ENCODE assay signal across 24 cellular contexts in genomic region chr7:42055171-42055570, GRCh38.
A peak's percentile ranks its signal among the peaks of the same experiment; 100 is the strongest.
DNase-seq lines count a peak whose midpoint lies in the region; ATAC-seq, FAIRE-seq and TF ChIP-seq lines count a peak whose summit lies in the region.
"Had no signal": no experiment of that assay in that cellular context is flagged by ENCODE, and none has a peak within 500 bp of the region (broad histone marks: within the 10 kb centered on the region; RNA-seq: fewer than 3 reads in every experiment).

No MANE protein-coding gene starts in this region.

- H2AFZ ChIP-seq in K562 (ENCODE audit: low read depth, low read length), result no peak overlapping the region

- no peaks in the 10 kb centered on the region for H3K27me3 Mint-ChIP-seq in neural crest cell (ENCODE audit: low read depth)
- no peaks in the 10 kb centered on the region for H3K27me3 Mint-ChIP-seq in activated T-helper 2 cell treated with anti-CD3 and anti-CD28 coated beads, Interferon-gamma antibody, Interleukin-2, Interleukin-4, amounts not matched to agents 10 μg/mL and 5 μg/mL and 100 μg/mL, durations not matched to agents 14 hours and 24 hours and 36 hours (ENCODE audit: low read depth)
- H3K27me3 Mint-ChIP-seq in naive thymus-derived CD8-positive, alpha-beta T cell, result peaks cover 0 to 19% (median 0%) of the 10 kb centered on the region in 5 donors

- H3K4me1 ChIP-seq in K562 (replicated peaks in 1 of 2; ENCODE audit: control insufficient read depth in 2 of 2, insufficient read depth in 2 of 2, low read length in 2 of 2), result no peaks in the 10 kb centered on the region

- POLR2A ChIA-PET in K562 (lab: Yijun Ruan, JAX), result no interaction called here
- POLR2A ChIA-PET in naive thymus-derived CD8-positive, alpha-beta T cell (lab: Charles Lee), result no interaction called here

- no peak for ATAC-seq in K562
- no peak for ATAC-seq in HG03135 (IDR thresholded peaks at IDR 0.05; ENCODE audit: unreplicated experiment)
- ATAC-seq in naive thymus-derived CD8-positive, alpha-beta T cell, result no peak

- no peaks in the 10 kb centered on the region for H3K9me3 ChIP-seq in K562 (replicated peaks; ENCODE audit: control insufficient read depth, insufficient read depth, low read depth, low read length)

- H3K9ac ChIP-seq in K562 (ENCODE audit: insufficient read depth in 1 of 2, low read depth in 2 of 2, low read length in 2 of 2), result no peak overlapping the region

- no peaks in the 10 kb centered on the region; the same call in 1 of the 2 replicates for H4K20me1 ChIP-seq in K562 (replicated peaks; ENCODE audit: control insufficient read depth, insufficient read depth, low read length)

- TF ChIP-seq RAD21 in K562 (CRISPR knock-in tag; conservative IDR thresholded peaks at IDR 0.05 in 1 of 2, IDR thresholded peaks at IDR 0.05 in 1 of 2), result no peak

- peak overlapping the region; percentile 50 for H3K27ac Mint-ChIP-seq in neural crest cell (ENCODE audit: unreplicated experiment)
- H3K27ac Mint-ChIP-seq in activated T-helper 2 cell treated with anti-CD3 and anti-CD28 coated beads, Interferon-gamma antibody, Interleukin-2, Interleukin-4, amounts not matched to agents 10 μg/mL and 5 μg/mL and 100 μg/mL, durations not matched to agents 14 hours and 24 hours and 36 hours, result no peak overlapping the region
- no peak overlapping the region for H3K27ac Mint-ChIP-seq in naive thymus-derived CD8-positive, alpha-beta T cell
- H3K27ac Mint-ChIP-seq: CD8-positive, alpha-beta memory T cell had no signal

- BruUV-seq in K562 (replicated peaks; lab: Mats Ljungman, UMichigan), result no TSS peak

- WGBS in K562 (ENCODE audit: insufficient coverage, low coverage, missing lambda C conversion rate), result 0% methylated on average over 5 of the region's 5 CpGs

- H3K36me3 ChIP-seq in K562 (ENCODE audit: control insufficient read depth, insufficient read depth, low read length), result no peaks in the 10 kb centered on the region

- in situ Hi-C loops in K562 (cut with MboI), result no loop called here

- H3K4me2 ChIP-seq in K562 (ENCODE audit: insufficient read depth, low read length), result no peak overlapping the region

- intact Hi-C loops in K562 (cut with micrococcal nuclease), result no loop called here
- intact Hi-C loops in activated T-helper 2 cell treated with anti-CD3 and anti-CD28 coated beads, Interferon-gamma antibody, Interleukin-2, Interleukin-4, amounts not matched to agents 10 μg/mL and 5 μg/mL and 100 μg/mL, durations not matched to agents 14 hours and 24 hours and 36 hours (cut with micrococcal nuclease), result no loop called here

- H3K79me2 ChIP-seq in K562 (ENCODE audit: control insufficient read depth, insufficient read depth, low read length), result no peaks in the 10 kb centered on the region

- H3K9me1 ChIP-seq in K562 (ENCODE audit: control insufficient read depth, insufficient read depth, low read length), result no peaks in the 10 kb centered on the region

- H3K27ac ChIP-seq in K562 (ENCODE audit: extremely low read depth, low read depth, low read length), result no peak overlapping the region
- H3K27ac ChIP-seq: C4-2B, SK-N-MC had no signal

- H3K4me1 Mint-ChIP-seq in neural crest cell, result peaks cover 29% of the 10 kb centered on the region
- H3K4me1 Mint-ChIP-seq in activated T-helper 2 cell treated with anti-CD3 and anti-CD28 coated beads, Interferon-gamma antibody, Interleukin-2, Interleukin-4, amounts not matched to agents 10 μg/mL and 5 μg/mL and 100 μg/mL, durations not matched to agents 14 hours and 24 hours and 36 hours (ENCODE audit: low read depth), result no peaks in the 10 kb centered on the region
- H3K4me1 Mint-ChIP-seq in naive thymus-derived CD8-positive, alpha-beta T cell, result no peaks in the 10 kb centered on the region
- H3K4me1 Mint-ChIP-seq: CD8-positive, alpha-beta memory T cell had no signal

- no peak overlapping the region for H3K4me3 ChIP-seq in K562
- H3K4me3 ChIP-seq: SK-N-MC had no signal

- H3K4me3 Mint-ChIP-seq in neural crest cell, result peak overlapping the region; percentile 10
- no peak overlapping the region for H3K4me3 Mint-ChIP-seq in activated T-helper 2 cell treated with anti-CD3 and anti-CD28 coated beads, Interferon-gamma antibody, Interleukin-2, Interleukin-4, amounts not matched to agents 10 μg/mL and 5 μg/mL and 100 μg/mL, durations not matched to agents 14 hours and 24 hours and 36 hours (ENCODE audit: low read depth)
- H3K4me3 Mint-ChIP-seq in naive thymus-derived CD8-positive, alpha-beta T cell, result no peak overlapping the region
- H3K4me3 Mint-ChIP-seq: CD8-positive, alpha-beta memory T cell had no signal

- H3K9me3 Mint-ChIP-seq in neural crest cell, result peaks cover 6% of the 10 kb centered on the region
- no peaks in the 10 kb centered on the region for H3K9me3 Mint-ChIP-seq in activated T-helper 2 cell treated with anti-CD3 and anti-CD28 coated beads, Interferon-gamma antibody, Interleukin-2, Interleukin-4, amounts not matched to agents 10 μg/mL and 5 μg/mL and 100 μg/mL, durations not matched to agents 14 hours and 24 hours and 36 hours
- H3K9me3 Mint-ChIP-seq in naive thymus-derived CD8-positive, alpha-beta T cell, result peaks cover 0 to 3% (median 0%) of the 10 kb centered on the region in 9 donors

- peaks cover 32% of the 10 kb centered on the region for H3K36me3 Mint-ChIP-seq in neural crest cell (ENCODE audit: low read depth)
- no peaks in the 10 kb centered on the region for H3K36me3 Mint-ChIP-seq in activated T-helper 2 cell treated with anti-CD3 and anti-CD28 coated beads, Interferon-gamma antibody, Interleukin-2, Interleukin-4, amounts not matched to agents 10 μg/mL and 5 μg/mL and 100 μg/mL, durations not matched to agents 14 hours and 24 hours and 36 hours (ENCODE audit: low read depth)
- no peaks in the 10 kb centered on the region for H3K36me3 Mint-ChIP-seq in naive thymus-derived CD8-positive, alpha-beta T cell
- H3K36me3 Mint-ChIP-seq: CD8-positive, alpha-beta memory T cell had no signal

- no peak for FAIRE-seq in K562 (lab: Jason Lieb, UNC)
- FAIRE-seq: A204.1 had no signal

- no peak for TF ChIP-seq EP300 in K562 (IDR thresholded peaks at IDR 0.05; ENCODE audit: low read length)

- peak; percentile 17 for DNase-seq in HT1080 (ENCODE audit: low read depth)
- DNase-seq in RPMI8226, result peak; percentile 52
- no peak for DNase-seq in K562 (ENCODE audit: extremely low read depth in 1 of 4, low spot score in 3 of 4)
- DNase-seq in neural crest cell (ENCODE audit: low read depth, low spot score), result no peak
- DNase-seq in activated T-helper 2 cell treated with anti-CD3 and anti-CD28 coated beads, Interferon-gamma antibody, Interleukin-2, Interleukin-4, amounts not matched to agents 10 μg/mL and 5 μg/mL and 100 μg/mL, durations not matched to agents 14 hours and 24 hours and 36 hours (ENCODE audit: low spot score), result no peak
- no peak for DNase-seq in SW480 (ENCODE audit: low spot score)
- no peak for DNase-seq in naive thymus-derived CD8-positive, alpha-beta T cell
- DNase-seq: Calu3; CD8-positive, alpha-beta memory T cell; DMS53; EL; GF-D8; H7; KBM-7; NCI-H1092 treated with DMSO at 0.1 percent for 48 hours; NCI-H1436 treated with DMSO at 0.1 percent for 48 hours; NCI-H2029; NCI-H446; NCI-H526 treated with DMSO at 0.1 percent for 48 hours; SHP77 had no signal

- TF ChIP-seq CTCF in K562 (IDR thresholded peaks at IDR 0.05 in 2 of 3, conservative IDR thresholded peaks at IDR 0.05 in 1 of 3; ENCODE audit: insufficient read depth in 2 of 3, low read depth in 1 of 3, low read length in 3 of 3) (no peak), neural crest cell (conservative IDR thresholded peaks at IDR 0.05) (no peak)

- TF ChIP-seq POLR2A in K562 (conservative IDR thresholded peaks at IDR 0.05), result no peak

- CTCF ChIA-PET in K562 (lab: Yijun Ruan, JAX; ENCODE audit: low intra/inter-chr PET ratio), result no interaction called here

- H3K27me3 ChIP-seq in K562 (ENCODE audit: control insufficient read depth in 2 of 2, insufficient read depth in 2 of 2, low read length in 2 of 2), result no peaks in the 10 kb centered on the region; a peak in 1 of 5 replicates

TF ChIP-seq in K562, 482 proteins besides CTCF, POLR2A, EP300 and RAD21:
- 0 out of 2 replicates have a peak, but pooled peaks have one; percentile 14 for TF ChIP-seq USF2 (CRISPR knock-in tag; IDR thresholded peaks at IDR 0.05)
- no peak for TF ChIP-seq TOE1 (IDR thresholded peaks at IDR 0.05; ENCODE audit: borderline replicate concordance)
- TF ChIP-seq TOE1 (CRISPR knock-in tag; IDR thresholded peaks at IDR 0.05; ENCODE audit: borderline replicate concordance, low read depth), result no peak

Comparison
In these comparisons a context has a peak if more than half of its experiments do, and no peak if none do; other contexts are left out.
1. DNase-seq: peak in HT1080 (single experiment) and RPMI8226 (single experiment); none in K562 (0 of 4), neural crest cell (single experiment), activated T-helper 2 cell treated with anti-CD3 and anti-CD28 coated beads, Interferon-gamma antibody, Interleukin-2, Interleukin-4, amounts not matched to agents 10 μg/mL and 5 μg/mL and 100 μg/mL, durations not matched to agents 14 hours and 24 hours and 36 hours (single experiment), SW480 (single experiment) and naive thymus-derived CD8-positive, alpha-beta T cell (0 of 10).